ENCODE assay signal across 8 cellular contexts in the genomic region with DNA sequence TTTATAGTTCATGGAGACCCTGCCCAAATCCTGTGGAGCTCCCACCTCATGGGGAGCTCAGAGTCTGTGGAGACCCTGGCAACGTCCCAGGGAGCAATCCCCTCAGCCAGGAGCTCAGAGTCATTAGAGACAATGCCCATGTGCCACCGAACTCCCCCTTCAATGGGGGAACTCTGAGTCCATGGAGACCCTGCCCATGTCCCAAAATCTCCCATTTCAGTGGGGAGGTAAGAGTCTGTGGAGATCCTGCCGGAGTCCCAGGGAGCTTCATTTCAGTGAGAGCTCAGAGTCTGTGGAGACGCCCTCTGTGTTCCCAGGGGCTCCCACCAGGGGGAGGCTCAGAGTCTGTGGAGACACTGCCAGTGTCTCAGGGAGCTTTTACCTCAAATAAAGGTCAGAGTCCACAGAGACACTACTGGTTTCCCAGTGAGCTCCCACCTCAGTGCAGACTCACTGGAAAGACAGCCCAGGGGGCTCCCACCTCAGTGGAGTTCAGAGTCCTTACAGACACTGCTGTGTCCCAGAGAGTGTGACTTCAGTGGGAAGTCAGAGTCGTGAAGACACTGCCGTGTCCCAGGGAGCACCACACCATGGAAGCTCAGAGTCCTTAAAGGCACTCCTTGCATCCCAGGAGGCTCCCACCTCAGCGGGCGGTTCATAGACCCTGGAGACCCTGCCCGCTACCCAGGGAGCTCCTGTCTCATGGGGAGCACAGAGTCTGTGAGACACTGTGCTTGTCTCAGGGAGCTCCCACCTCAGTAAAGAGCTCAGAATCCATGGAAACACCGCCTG. TPM values are rescaled to one million over a fixed set of nuclear protein-coding genes. Genes with fewer than 3 reads are reported as not detected.
A peak's percentile ranks its signal among the peaks of the same experiment; 100 is the strongest.
DNase-seq lines count a peak whose midpoint lies in the region; ATAC-seq and TF ChIP-seq lines count a peak whose summit lies in the region.

No MANE protein-coding gene starts in this region.

- no peak overlapping the region for H3K4me3 ChIP-seq in GM06990 (replicated peaks; ENCODE audit: low read depth, low read length)

- peak overlapping the region; percentile 100 for H3K27ac Mint-ChIP-seq in activated T-cell treated with anti-CD3 and anti-CD28 coated beads, Interleukin-2, amount 50 U/mL, for 24 hours

- H3K4me3 Mint-ChIP-seq in activated T-cell treated with anti-CD3 and anti-CD28 coated beads, Interleukin-2, amount 50 U/mL, for 24 hours: no peak overlapping the region

- H3K9me3 Mint-ChIP-seq in activated T-cell treated with anti-CD3 and anti-CD28 coated beads, Interleukin-2, amount 50 U/mL, for 24 hours: no peaks in the 10 kb centered on the region

- DNase-seq in GM06990 (ENCODE audit: extremely low read depth, insufficient read length) (no peak), NCI-H345 (lab: John Stamatoyannopoulos, UW) (peak; percentile 27), Right ventricle myocardium inferior (ENCODE audit: missing footprints) (no peak), mucosa of gallbladder (ENCODE audit: low spot score) (no peak), GOT3 (lab: John Stamatoyannopoulos, UW) (no peak), SIG-M5 treated with dmso at 0.1 percent for 504 hours (lab: John Stamatoyannopoulos, UW; ENCODE audit: unreplicated experiment) (no peak)
- peak; percentile 67 for DNase-seq in activated T-cell treated with anti-CD3 and anti-CD28 coated beads, Interleukin-2, amount 50 U/mL, for 24 hours
- DNase-seq in stimulated activated CD8-positive, alpha-beta memory T cell treated with anti-CD3 and anti-CD28 coated beads, Interleukin-4, amount 100 ng/mL, for 48 hours: peak; percentile 72

- ATAC-seq in Right ventricle myocardium inferior: peak; percentile 45

- no peaks in the 10 kb centered on the region for H3K27me3 Mint-ChIP-seq in activated T-cell treated with anti-CD3 and anti-CD28 coated beads, Interleukin-2, amount 50 U/mL, for 24 hours

- H3K36me3 ChIP-seq in GM06990 (ENCODE audit: control insufficient read depth, insufficient read depth, low read length): peaks cover 78% of the 10 kb centered on the region

- peak; percentile 51 for TF ChIP-seq CTCF in GM06990 (IDR thresholded peaks at IDR 0.05; ENCODE audit: insufficient read depth, low read length, poor library complexity, severe bottlenecking)

- peaks cover 55% of the 10 kb centered on the region for H3K4me1 Mint-ChIP-seq in activated T-cell treated with anti-CD3 and anti-CD28 coated beads, Interleukin-2, amount 50 U/mL, for 24 hours (ENCODE audit: low read depth)

- no peaks in the 10 kb centered on the region for H3K27me3 ChIP-seq in GM06990 (replicated peaks; ENCODE audit: control insufficient read depth, insufficient read depth, low read length)

- intact Hi-C loops in Right ventricle myocardium inferior (cut with DNase I): loop anchor here (1.0 kb wide), 1 partner anchor 162 kb away; no protein-coding TSS in a partner anchor

- peaks cover 99% of the 10 kb centered on the region for H3K36me3 Mint-ChIP-seq in activated T-cell treated with anti-CD3 and anti-CD28 coated beads, Interleukin-2, amount 50 U/mL, for 24 hours (ENCODE audit: low read depth)

RNA-seq across cellular contexts. Expression of a gene that starts 5.0 kb away (rescaled TPM):
- total RNA-seq in Right ventricle myocardium inferior: 1.9 TPM
- total RNA-seq in mucosa of gallbladder: 6.0 TPM

RNA-seq across cellular contexts. Expression of a gene that starts 26.2 kb away (rescaled TPM):
- total RNA-seq in Right ventricle myocardium inferior: 38.7 TPM
- total RNA-seq in mucosa of gallbladder: 36.4 TPM

Comparison
In these comparisons a context has a peak if more than half of its experiments do, and no peak if none do; other contexts are left out.
1. DNase-seq: peak in NCI-H345 (single experiment), activated T-cell treated with anti-CD3 and anti-CD28 coated beads, Interleukin-2, amount 50 U/mL, for 24 hours (single experiment) and stimulated activated CD8-positive, alpha-beta memory T cell treated with anti-CD3 and anti-CD28 coated beads, Interleukin-4, amount 100 ng/mL, for 48 hours (single experiment); none in GM06990 (single experiment), Right ventricle myocardium inferior (single experiment), mucosa of gallbladder (single experiment), GOT3 (single experiment) and SIG-M5 treated with dmso at 0.1 percent for 504 hours (single experiment).